16 cellular contexts compared by ENCODE assay signal in the genomic region with DNA sequence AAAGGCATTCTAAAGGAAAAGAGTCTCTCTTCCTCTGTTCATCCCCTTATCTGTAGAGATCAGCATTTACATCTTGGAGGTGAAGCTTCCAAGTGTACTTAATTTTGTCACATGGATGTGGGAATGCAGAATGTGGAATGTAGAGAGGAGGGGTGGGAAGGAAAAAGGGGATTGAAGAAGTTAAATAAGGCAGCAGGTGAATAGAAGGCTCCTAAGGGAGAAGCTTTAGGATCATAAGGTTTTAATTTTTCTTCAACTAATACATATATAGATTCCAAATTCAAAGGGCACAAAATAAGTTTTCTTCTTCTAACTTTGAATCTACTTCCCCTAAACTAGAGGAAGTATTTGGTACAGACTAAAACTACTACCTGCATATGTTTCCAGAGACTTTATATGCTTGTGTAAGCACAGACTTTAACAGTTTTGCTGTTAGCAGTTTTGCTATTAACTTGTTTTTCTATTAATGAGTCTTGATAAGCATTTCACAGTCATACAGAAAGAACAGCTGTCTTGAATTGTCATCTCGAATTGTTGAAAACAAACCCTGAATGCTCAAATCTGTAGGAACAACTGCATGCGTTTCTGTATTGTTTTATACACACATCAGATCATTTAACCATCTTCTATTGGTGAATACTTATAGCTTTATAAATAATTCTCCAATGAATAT. TPM values are rescaled to one million over a fixed set of nuclear protein-coding genes. Genes with fewer than 3 reads are reported as not detected.
DNase-seq lines count a peak whose midpoint lies in the region; ATAC-seq and TF ChIP-seq lines count a peak whose summit lies in the region.
"Had no signal": no experiment of that assay in that cellular context is flagged by ENCODE, and none has a peak within 500 bp of the region (broad histone marks: within the 10 kb centered on the region; RNA-seq: fewer than 3 reads in every experiment).

No MANE protein-coding gene starts in this region.

- no peak for DNase-seq in activated T-cell treated with anti-CD3 and anti-CD28 coated beads, Interleukin-2, amount 50 U/mL, for 72 hours
- DNase-seq in activated T-cell treated with anti-CD3 and anti-CD28 coated beads for 4 hours (no peak), activated B cell treated with CpG ODN at 0.5 μM for 24 hours (no peak), pons (ENCODE audit: low spot score) (no peak), dermis blood vessel endothelial cell (no peak)
- DNase-seq in stimulated activated naive B cell treated with anti-CD40 and anti-IgM and Interleukin-4, amounts not matched to agents 10 μg/mL and 1 μg/mL and 100 μg/mL, for 72 hours, result no peak
- DNase-seq: ACHN, HFFc6, Kasumi-1, MV-4-11, NCI-H1417, NCI-H187 treated with DMSO at 0.1 percent for 48 hours, NCI-H69 had no signal

- TF ChIP-seq CTCF in KMS-11 (conservative IDR thresholded peaks at IDR 0.05; ENCODE audit: low read depth, low read length), result no peak
- no peak for TF ChIP-seq CTCF in activated B cell treated with CpG ODN at 0.5 μM for 24 hours (IDR thresholded peaks at IDR 0.05)

- H3K27me3 Mint-ChIP-seq in activated T-cell treated with anti-CD3 and anti-CD28 coated beads, Interleukin-2, amount 50 U/mL, for 72 hours (ENCODE audit: low read depth), result peaks cover 21% of the 10 kb centered on the region
- no peaks in the 10 kb centered on the region for H3K27me3 Mint-ChIP-seq in activated B cell treated with CpG ODN at 0.5 μM for 24 hours
- no peaks in the 10 kb centered on the region for H3K27me3 Mint-ChIP-seq in stimulated activated naive B cell treated with anti-CD40 and anti-IgM and Interleukin-4, amounts not matched to agents 10 μg/mL and 1 μg/mL and 100 μg/mL, for 72 hours

- peaks cover 86% of the 10 kb centered on the region for H3K79me2 ChIP-seq in KMS-11 (ENCODE audit: insufficient read depth, low read depth)

- peaks cover 77% of the 10 kb centered on the region for H3K4me1 ChIP-seq in KMS-11 (ENCODE audit: low read depth, poor library complexity, severe bottlenecking)

- H3K36me3 ChIP-seq in KMS-11 (ENCODE audit: insufficient read depth), result no peaks in the 10 kb centered on the region
- H3K36me3 ChIP-seq: SJSA1 had no signal

- peaks cover 59% of the 10 kb centered on the region for H3K4me1 Mint-ChIP-seq in activated T-cell treated with anti-CD3 and anti-CD28 coated beads, Interleukin-2, amount 50 U/mL, for 72 hours (ENCODE audit: low read depth)
- peaks cover 98% of the 10 kb centered on the region for H3K4me1 Mint-ChIP-seq in activated B cell treated with CpG ODN at 0.5 μM for 24 hours
- peaks cover 65 to 96% of the 10 kb centered on the region in 2 donors for H3K4me1 Mint-ChIP-seq in stimulated activated naive B cell treated with anti-CD40 and anti-IgM and Interleukin-4, amounts not matched to agents 10 μg/mL and 1 μg/mL and 100 μg/mL, for 72 hours

- peak overlapping the region in 1 of 2 donors; percentile 78 for H3K4me3 Mint-ChIP-seq in activated T-cell treated with anti-CD3 and anti-CD28 coated beads, Interleukin-2, amount 50 U/mL, for 72 hours
- H3K4me3 Mint-ChIP-seq in activated B cell treated with CpG ODN at 0.5 μM for 24 hours, result peak overlapping the region; percentile 35
- H3K4me3 Mint-ChIP-seq in stimulated activated naive B cell treated with anti-CD40 and anti-IgM and Interleukin-4, amounts not matched to agents 10 μg/mL and 1 μg/mL and 100 μg/mL, for 72 hours, result peak overlapping the region in 1 of 2 donors; percentile 11
- H3K4me3 Mint-ChIP-seq: HFFc6 had no signal

- no peak overlapping the region for H3K4me3 ChIP-seq in KMS-11 (IDR thresholded peaks at IDR 0.05; ENCODE audit: insufficient read depth, low read depth, low read length)
- H3K4me3 ChIP-seq: SJSA1 had no signal

- peak overlapping the region; percentile 24; the same call in 1 of the 2 replicates for H3K27ac ChIP-seq in KMS-11
- H3K27ac ChIP-seq: SJSA1 had no signal

- H3K9ac ChIP-seq in KMS-11, result no peak overlapping the region

- POLR2A ChIA-PET in activated B cell treated with CpG ODN at 0.5 μM for 24 hours (lab: Charles Lee), result interaction anchor here (0.7 to 40.7 kb wide), 7 partner anchors 8 to 64 kb away, joined by 4 to 1269 read pairs (median 4); partner anchors contain the start of gene TENT5C

- CTCF ChIA-PET in activated B cell treated with CpG ODN at 0.5 μM for 24 hours (lab: Charles Lee), result interaction anchor here (1.2 to 2.1 kb wide), 4 partner anchors 12 to 135 kb away, joined by 3 to 6 read pairs (median 4); no protein-coding TSS in a partner anchor

- H4K20me1 ChIP-seq in KMS-11 (ENCODE audit: insufficient read depth), result no peaks in the 10 kb centered on the region

- H3K36me3 Mint-ChIP-seq in activated T-cell treated with anti-CD3 and anti-CD28 coated beads, Interleukin-2, amount 50 U/mL, for 72 hours (ENCODE audit: insufficient read depth in 2 of 2), result peaks cover 10 to 13% of the 10 kb centered on the region in 2 donors
- H3K36me3 Mint-ChIP-seq in activated B cell treated with CpG ODN at 0.5 μM for 24 hours (ENCODE audit: low read depth), result peaks cover 81% of the 10 kb centered on the region
- H3K36me3 Mint-ChIP-seq in stimulated activated naive B cell treated with anti-CD40 and anti-IgM and Interleukin-4, amounts not matched to agents 10 μg/mL and 1 μg/mL and 100 μg/mL, for 72 hours, result peaks cover 43 to 81% of the 10 kb centered on the region in 2 donors

- H3K27ac Mint-ChIP-seq in activated T-cell treated with anti-CD3 and anti-CD28 coated beads, Interleukin-2, amount 50 U/mL, for 72 hours, result peak overlapping the region; percentile 88
- peak overlapping the region; percentile 83 for H3K27ac Mint-ChIP-seq in activated B cell treated with CpG ODN at 0.5 μM for 24 hours
- H3K27ac Mint-ChIP-seq in stimulated activated naive B cell treated with anti-CD40 and anti-IgM and Interleukin-4, amounts not matched to agents 10 μg/mL and 1 μg/mL and 100 μg/mL, for 72 hours, result peak overlapping the region; percentile 61
- H3K27ac Mint-ChIP-seq: HFFc6 had no signal

- no peak overlapping the region for H2AFZ ChIP-seq in KMS-11 (ENCODE audit: low read depth)

- no peaks in the 10 kb centered on the region for H3K27me3 ChIP-seq in KMS-11 (ENCODE audit: insufficient read depth, low read depth)
- H3K27me3 ChIP-seq: SJSA1 had no signal

- H3K9me3 Mint-ChIP-seq in activated T-cell treated with anti-CD3 and anti-CD28 coated beads, Interleukin-2, amount 50 U/mL, for 72 hours, result no peaks in the 10 kb centered on the region
- H3K9me3 Mint-ChIP-seq in activated B cell treated with CpG ODN at 0.5 μM for 24 hours, result no peaks in the 10 kb centered on the region
- peaks cover 0 to 4% of the 10 kb centered on the region in 2 donors for H3K9me3 Mint-ChIP-seq in stimulated activated naive B cell treated with anti-CD40 and anti-IgM and Interleukin-4, amounts not matched to agents 10 μg/mL and 1 μg/mL and 100 μg/mL, for 72 hours
- H3K9me3 Mint-ChIP-seq: HFFc6 had no signal

- H3K4me2 ChIP-seq in KMS-11, result peak overlapping the region; percentile 21; the same call in 1 of the 2 replicates

- ATAC-seq in activated T-cell treated with anti-CD3 and anti-CD28 coated beads, Interleukin-2, amount 50 U/mL, for 72 hours (replicated peaks in 1 of 2), result peak; percentile 45 to 53
- peak; percentile 20 for ATAC-seq in activated B cell treated with CpG ODN at 0.5 μM for 24 hours (ENCODE audit: low read depth)
- ATAC-seq in stimulated activated naive B cell treated with anti-CD40 and anti-IgM and Interleukin-4, amounts not matched to agents 10 μg/mL and 1 μg/mL and 100 μg/mL, for 72 hours (replicated peaks), result peak; percentile 65 to 71
- ATAC-seq: HepG2 had no signal

- intact Hi-C loops in activated B cell treated with CpG ODN at 0.5 μM for 24 hours (cut with micrococcal nuclease), result loop anchor here (1.0 kb wide), 1 partner anchor 10 kb away; no protein-coding TSS in a partner anchor

RNA-seq across cellular contexts. Expression of gene TENT5C, which starts 12.7 kb away (rescaled TPM):
- total RNA-seq in activated T-cell treated with anti-CD3 and anti-CD28 coated beads, Interleukin-2, amount 50 U/mL, for 72 hours, result 10 to 100 TPM; 22.5 to 36.3 TPM
- total RNA-seq in activated B cell treated with CpG ODN at 0.5 μM for 24 hours (56.2 and 59.3 TPM in 2 replicates), dermis blood vessel endothelial cell (0.51 and 0.98 TPM in 2 replicates)

Comparison
In these comparisons a context has a peak if more than half of its experiments do, and no peak if none do; other contexts are left out.
1. RNA of gene TENT5C, which starts 12.7 kb away (total RNA-seq): 56.2 to 59.3 TPM in activated B cell treated with CpG ODN at 0.5 μM for 24 hours and 22.5 to 36.3 TPM in activated T-cell treated with anti-CD3 and anti-CD28 coated beads, Interleukin-2, amount 50 U/mL, for 72 hours; 0.51 to 0.98 TPM in dermis blood vessel endothelial cell; every median in the first group is over 10 times any median in the second.
2. Peak in every context shown above with its lines, with median percentiles within 50 percentile points of each other: ATAC-seq and H3K27ac Mint-ChIP-seq.